8 cellular contexts compared by ENCODE assay signal in genomic region chr16:739560-740458, GRCh38. TPM values are rescaled to one million over a fixed set of nuclear protein-coding genes. Genes with fewer than 3 reads are reported as not detected.
DNase-seq lines count a peak whose midpoint lies in the region; ATAC-seq and TF ChIP-seq lines count a peak whose summit lies in the region.

No MANE protein-coding gene starts in this region.

- DNase-seq in H7 (no peak), heart left ventricle (peak in 1 of 5 donors; percentile 8), skeletal muscle cell (ENCODE audit: low read depth) (no peak), AG08396 (ENCODE audit: low spot score) (no peak), HCEC 1CT (no peak), NCI-H2081 treated with DMSO at 0.1 percent for 48 hours (lab: John Stamatoyannopoulos, UW) (no peak), cerebellar cortex (ENCODE audit: low spot score) (no peak)

- TF ChIP-seq CTCF in VCaP (conservative IDR thresholded peaks at IDR 0.05) (no peak), heart left ventricle (IDR thresholded peaks at IDR 0.05) (no peak)

- no peak for ATAC-seq in heart left ventricle

- peaks cover 4 to 18% (median 12%) of the 10 kb centered on the region in 12 donors for H3K4me1 ChIP-seq in heart left ventricle

- H3K36me3 ChIP-seq in H7 (replicated peaks; ENCODE audit: control insufficient read depth, insufficient read depth, low read length) = peaks cover 3% of the 10 kb centered on the region
- H3K36me3 ChIP-seq in heart left ventricle = peaks cover 0 to 39% (median 33%) of the 10 kb centered on the region in 9 donors

- peak overlapping the region; percentile 81 for H3K4me3 ChIP-seq in H7 (ENCODE audit: insufficient read depth, low read depth, low read length)
- peak overlapping the region; percentile 76 to 100 (median 97) for H3K4me3 ChIP-seq in heart left ventricle
- peak overlapping the region; percentile 91 for H3K4me3 ChIP-seq in skeletal muscle cell (ENCODE audit: low read depth, low read length)

- no peaks in the 10 kb centered on the region for H3K27me3 ChIP-seq in H7 (ENCODE audit: control insufficient read depth, insufficient read depth, low read length)
- peaks cover 0 to 21% (median 0%) of the 10 kb centered on the region in 9 donors for H3K27me3 ChIP-seq in heart left ventricle

- H3K27ac ChIP-seq in VCaP (peak overlapping the region; percentile 82), heart left ventricle (peak overlapping the region in 5 of 12 donors; percentile 82 to 90 (median 85))

- no peaks in the 10 kb centered on the region for H3K9me3 ChIP-seq in heart left ventricle

- whole genome bisulfite sequencing in heart left ventricle, 4 donors = 44 to 47% (median 45%) methylated on average over 35 to 38 of the region's 38 CpGs

- no peak for TF ChIP-seq POLR2A in heart left ventricle (IDR thresholded peaks at IDR 0.05)

- intact Hi-C loops in heart left ventricle (cut with DNase I) = loop anchor here in 2 of 10 donors (2.0 kb wide), 1 partner anchor 29 kb away; no protein-coding TSS in a partner anchor

RNA-seq across cellular contexts. Expression of gene CIAO3, which starts 1.0 kb away (rescaled TPM):
- 42.6 and 46.1 TPM in 2 replicates for total RNA-seq in H7 (2014; rRNA removed; shearing (Covaris generic))
- total RNA-seq in heart left ventricle = 10 to 100 TPM; 21.4 to 33.1 (median 26.8) TPM
- 10 to 100 TPM; 36.0 to 41.5 TPM for polyA plus RNA-seq in heart left ventricle

RNA-seq across cellular contexts. Expression of gene HAGHL, which starts 12.9 kb away (rescaled TPM):
- total RNA-seq in H7 (2014; rRNA removed; shearing (Covaris generic)) = 26.6 and 33.1 TPM in 2 replicates
- 10 to 100 TPM in 7 of 9 donors, 1 to 10 TPM in 2; 5.0 to 16.4 (median 11.9) TPM for total RNA-seq in heart left ventricle
- polyA plus RNA-seq in heart left ventricle = 10 to 100 TPM; 11.3 to 44.2 TPM

RNA-seq across cellular contexts. Expression of gene CCDC78, which starts 13.6 kb away (rescaled TPM):
- total RNA-seq in H7 (2014; rRNA removed; shearing (Covaris generic)) = 11.3 and 21.0 TPM in 2 replicates
- 1 to 10 TPM in 1 of 9 donors, under 1 TPM in 5, not detected in 3; 0.35 to 1.3 (median 0.54) TPM for total RNA-seq in heart left ventricle
- 1 to 10 TPM in 1 of 2 donors, under 1 TPM in 1; 0.60 to 1.3 TPM for polyA plus RNA-seq in heart left ventricle

RNA-seq across cellular contexts. Expression of gene ANTKMT, which starts 18.9 kb away (rescaled TPM):
- 22.6 and 29.8 TPM in 2 replicates for total RNA-seq in H7 (2014; rRNA removed; shearing (Covaris generic))
- 10 to 100 TPM; 30.2 to 48.6 (median 36.0) TPM for total RNA-seq in heart left ventricle
- polyA plus RNA-seq in heart left ventricle = 10 to 100 TPM; 22.9 to 42.4 TPM

RNA-seq across cellular contexts. Expression of gene MSLN, which starts 20.7 kb away (rescaled TPM):
- total RNA-seq in H7 (2014; rRNA removed; shearing (Covaris generic)) = 0.15 TPM in 1 of 2 replicates, not detected in the other
- 10 to 100 TPM in 1 of 9 donors, under 1 TPM in 2, not detected in 6; 0.48 to 82.2 (median 0.50) TPM for total RNA-seq in heart left ventricle
- polyA plus RNA-seq in heart left ventricle = not detected
